ENCODE assay signal across 1 cellular context in the genomic region with DNA sequence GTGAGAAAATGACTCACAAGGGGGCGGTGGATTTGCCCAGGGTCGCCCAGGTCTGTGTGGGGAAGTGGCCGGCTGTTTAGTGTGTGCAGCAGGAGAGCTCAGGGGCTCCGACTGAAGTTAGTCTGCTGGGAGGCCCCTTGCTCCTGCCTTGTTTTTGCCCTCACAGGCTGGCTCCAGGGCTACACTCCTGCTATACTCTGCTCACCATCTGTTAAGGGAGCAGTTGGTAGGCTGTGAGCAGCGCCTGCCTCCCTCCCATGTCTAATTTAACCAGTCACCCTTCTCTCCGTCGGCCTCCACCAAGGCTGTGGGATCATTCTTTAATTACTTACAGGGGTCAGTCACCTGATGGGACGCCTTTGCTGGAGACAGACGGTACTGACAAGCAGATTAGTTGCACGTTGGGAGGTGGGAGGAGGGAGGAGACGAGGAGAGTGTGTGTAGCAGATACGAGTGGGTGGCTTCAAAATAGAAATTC.
TF ChIP-seq lines count a peak whose summit lies in the region.

No MANE protein-coding gene starts in this region.

TF ChIP-seq in H1, 55 proteins besides CTCF, POLR2A, EP300 and RAD21 (continued from another document):
- TF ChIP-seq EGR1 (IDR thresholded peaks at IDR 0.05; ENCODE audit: borderline replicate concordance, low read depth, low read length) (no peak), NANOG (IDR thresholded peaks at IDR 0.05; ENCODE audit: insufficient read depth, low read depth, low read length, poor library complexity, severe bottlenecking) (no peak), POLR2AphosphoS5 (IDR thresholded peaks at IDR 0.05; ENCODE audit: low read depth, low read length) (no peak), SRF (IDR thresholded peaks at IDR 0.05; ENCODE audit: low read depth, low read length) (no peak), MAX (IDR thresholded peaks at IDR 0.05) (no peak), BRCA1 (IDR thresholded peaks at IDR 0.05; ENCODE audit: low read depth, low read length) (no peak), JUND (IDR thresholded peaks at IDR 0.05; ENCODE audit: low read length) (no peak), CHD1 (IDR thresholded peaks at IDR 0.05; ENCODE audit: low read depth, low read length) (no peak), RNF2 (IDR thresholded peaks at IDR 0.05; ENCODE audit: borderline replicate concordance, low read depth, low read length, missing control alignments, poor library complexity, severe bottlenecking) (no peak)
- TF ChIP-seq, protein P1, sequence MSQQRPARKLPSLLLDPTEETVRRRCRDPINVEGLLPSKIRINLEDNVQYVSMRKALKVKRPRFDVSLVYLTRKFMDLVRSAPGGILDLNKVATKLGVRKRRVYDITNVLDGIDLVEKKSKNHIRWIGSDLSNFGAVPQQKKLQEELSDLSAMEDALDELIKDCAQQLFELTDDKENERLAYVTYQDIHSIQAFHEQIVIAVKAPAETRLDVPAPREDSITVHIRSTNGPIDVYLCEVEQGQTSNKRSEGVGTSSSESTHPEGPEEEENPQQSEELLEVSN (IDR thresholded peaks at IDR 0.05) = no peak
